ENCODE assay signal across 8 cellular contexts in the genomic region with DNA sequence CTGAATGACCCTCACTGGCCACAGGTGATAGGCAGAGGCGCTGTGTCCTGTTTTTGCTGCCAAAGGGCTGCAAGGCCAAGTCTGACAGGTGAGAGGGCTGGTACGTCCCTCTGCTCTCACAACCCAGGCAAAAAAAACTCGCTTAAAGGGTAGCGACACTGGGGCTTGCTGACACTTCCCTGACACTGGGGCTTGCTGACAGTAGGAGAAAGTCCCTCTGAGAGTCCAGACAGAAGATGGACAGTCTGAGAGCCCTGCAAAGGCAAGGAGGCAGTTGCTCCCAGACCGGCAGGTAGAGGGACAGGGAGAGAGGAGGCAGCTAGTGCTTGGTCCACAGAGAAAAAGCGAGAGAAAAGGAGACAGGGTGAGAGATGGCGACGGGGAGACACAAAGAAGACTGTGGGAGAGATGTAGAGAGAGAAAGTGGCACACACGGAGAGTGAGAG. TPM values are rescaled to one million over a fixed set of nuclear protein-coding genes. Genes with fewer than 3 reads are reported as not detected.
DNase-seq lines count a peak whose midpoint lies in the region; ATAC-seq and TF ChIP-seq lines count a peak whose summit lies in the region.

No MANE protein-coding gene starts in this region.

- no peaks in the 10 kb centered on the region for H3K36me3 ChIP-seq in CD4-positive, CD25-positive, alpha-beta regulatory T cell (ENCODE audit: control insufficient read depth, insufficient read depth, low read length)
- H3K36me3 ChIP-seq in esophagus squamous epithelium (no peaks in the 10 kb centered on the region), neuron (ENCODE audit: insufficient read depth, low read length) (no peaks in the 10 kb centered on the region)

- no peak overlapping the region for H3T11ph ChIP-seq in H9 (ENCODE audit: low read length)

- peaks cover 5% of the 10 kb centered on the region for H3K23me2 ChIP-seq in H9 (ENCODE audit: insufficient read length, low read depth, low read length, poor library complexity, severe bottlenecking)

- peak in 1 of 2 donors; percentile 4 for ATAC-seq in CD4-positive, CD25-positive, alpha-beta regulatory T cell (ENCODE audit: low read depth in 2 of 2)
- no peak for ATAC-seq in HG02588 (IDR thresholded peaks at IDR 0.05; ENCODE audit: unreplicated experiment)

- no peaks in the 10 kb centered on the region for H3K79me1 ChIP-seq in H9 (ENCODE audit: insufficient read depth, low read depth, low read length, poor library complexity, severe bottlenecking)

- no peaks in the 10 kb centered on the region for H3K27me3 ChIP-seq in CD4-positive, CD25-positive, alpha-beta regulatory T cell (ENCODE audit: control insufficient read depth, insufficient read depth, low read length)
- H3K27me3 ChIP-seq in H9 (ENCODE audit: insufficient read depth, low read length) (no peaks in the 10 kb centered on the region; the same call in 1 of the 2 replicates), esophagus squamous epithelium (no peaks in the 10 kb centered on the region), neuron (ENCODE audit: insufficient read depth, low read length) (peaks cover 22% of the 10 kb centered on the region)

- no peak for TF ChIP-seq POLR2A in esophagus squamous epithelium (IDR thresholded peaks at IDR 0.05)

- peak overlapping the region; percentile 81 for H3K27ac ChIP-seq in CD4-positive, CD25-positive, alpha-beta regulatory T cell (ENCODE audit: insufficient read depth, low read length, poor library complexity, severe bottlenecking)
- H3K27ac ChIP-seq in H9 (ENCODE audit: insufficient read length, low read depth, low read length) (no peak overlapping the region), esophagus squamous epithelium (peak overlapping the region; percentile 73 to 90 (median 82))

- H4K8ac ChIP-seq in H9 (replicated peaks; ENCODE audit: insufficient read length, low read depth, low read length) = no peak overlapping the region

- peak overlapping the region; percentile 90 for H3K4me2 ChIP-seq in H9 (ENCODE audit: insufficient read depth, insufficient read length, low read length)

- H2AK5ac ChIP-seq in H9 (ENCODE audit: insufficient read length, low read length) = no peak overlapping the region

- peak overlapping the region; percentile 7 for H3K18ac ChIP-seq in H9 (ENCODE audit: insufficient read length, low read depth, low read length)

- no peak overlapping the region for H4K5ac ChIP-seq in H9 (ENCODE audit: insufficient read length, low read depth, low read length)

- H4K91ac ChIP-seq in H9 (ENCODE audit: insufficient read length, low read depth, low read length) = no peak overlapping the region

- TF ChIP-seq CTCF in H9 (conservative IDR thresholded peaks at IDR 0.05) (no peak), esophagus squamous epithelium (IDR thresholded peaks at IDR 0.05) (no peak)

- H3K4me3 Mint-ChIP-seq in CD4-positive, CD25-positive, alpha-beta regulatory T cell = peak overlapping the region; percentile 98 to 100 (median 98)
- peak overlapping the region; percentile 77 to 90 for H3K4me3 Mint-ChIP-seq in H9
- H3K4me3 Mint-ChIP-seq in activated CD4-positive, alpha-beta T cell treated with anti-CD3 and anti-CD28 coated beads, Interleukin-2, amount 10 ng/mL, durations not matched to agents 7 days and 5 days = peak overlapping the region; percentile 87

- H3K9me3 Mint-ChIP-seq in CD4-positive, CD25-positive, alpha-beta regulatory T cell = peaks cover 0 to 3% (median 0%) of the 10 kb centered on the region in 7 donors
- no peaks in the 10 kb centered on the region; a peak in 1 of 5 replicates for H3K9me3 Mint-ChIP-seq in H9
- H3K9me3 Mint-ChIP-seq in activated CD4-positive, alpha-beta T cell treated with anti-CD3 and anti-CD28 coated beads, Interleukin-2, amount 10 ng/mL, durations not matched to agents 7 days and 5 days = no peaks in the 10 kb centered on the region

- WGBS in H9 (ENCODE audit: extremely low coverage, insufficient read length, low lambda C conversion rate) = no CpG with 5 or more reads among the region's 9 CpGs
- 0 to 3% methylated on average over 5 to 8 of the region's 9 CpGs for WGBS in esophagus squamous epithelium, 2 donors

- H2BK20ac ChIP-seq in H9 (ENCODE audit: low read depth, low read length, poor library complexity, severe bottlenecking) = no peak overlapping the region

- H3K9me3 ChIP-seq in CD4-positive, CD25-positive, alpha-beta regulatory T cell (ENCODE audit: control insufficient read depth in 2 of 2, low read length in 2 of 2) = no peaks in the 10 kb centered on the region
- no peaks in the 10 kb centered on the region for H3K9me3 ChIP-seq in H9 (ENCODE audit: control insufficient read depth, low read depth, low read length)
- H3K9me3 ChIP-seq in esophagus squamous epithelium = no peaks in the 10 kb centered on the region
- H3K9me3 ChIP-seq in neuron (ENCODE audit: low read length) = no peaks in the 10 kb centered on the region

- H2BK15ac ChIP-seq in H9 (ENCODE audit: low read depth, low read length) = no peak overlapping the region

- POLR2A ChIA-PET in activated CD4-positive, alpha-beta T cell treated with anti-CD3 and anti-CD28 coated beads, Interleukin-2, amount 10 ng/mL, durations not matched to agents 7 days and 5 days (lab: Charles Lee) = interaction anchor here (0.8 to 1.0 kb wide), 2 partner anchors 76 to 180 kb away, joined by 3 to 5 read pairs; no protein-coding TSS in a partner anchor

- H3K4me1 ChIP-seq in CD4-positive, CD25-positive, alpha-beta regulatory T cell (ENCODE audit: control insufficient read depth, insufficient read depth, low read length, poor library complexity, severe bottlenecking) = peaks cover 53% of the 10 kb centered on the region
- peaks cover 2% of the 10 kb centered on the region; the same call in 1 of the 2 replicates for H3K4me1 ChIP-seq in H9 (ENCODE audit: insufficient read depth, low read length)
- peaks cover 28 to 83% (median 35%) of the 10 kb centered on the region in 3 donors for H3K4me1 ChIP-seq in esophagus squamous epithelium
- no peaks in the 10 kb centered on the region for H3K4me1 ChIP-seq in neuron (ENCODE audit: insufficient read depth, low read length)

- H4K20me1 ChIP-seq in H9 (ENCODE audit: control insufficient read depth, insufficient read depth, insufficient read length) = no peaks in the 10 kb centered on the region

- H3K56ac ChIP-seq in H9 (ENCODE audit: insufficient read length, low read depth, low read length) = no peak overlapping the region

- H3K4me1 Mint-ChIP-seq in CD4-positive, CD25-positive, alpha-beta regulatory T cell = peaks cover 21 to 49% (median 35%) of the 10 kb centered on the region in 4 donors
- H3K4me1 Mint-ChIP-seq in H9 = peaks cover 18 to 20% of the 10 kb centered on the region in 2 experiments
- peaks cover 46% of the 10 kb centered on the region for H3K4me1 Mint-ChIP-seq in activated CD4-positive, alpha-beta T cell treated with anti-CD3 and anti-CD28 coated beads, Interleukin-2, amount 10 ng/mL, durations not matched to agents 7 days and 5 days

- no peak overlapping the region for H2BK120ac ChIP-seq in H9 (ENCODE audit: low read depth, low read length, poor library complexity, severe bottlenecking)

- CTCF ChIA-PET in activated CD4-positive, alpha-beta T cell treated with anti-CD3 and anti-CD28 coated beads, Interleukin-2, amount 10 ng/mL, durations not matched to agents 7 days and 5 days (lab: Charles Lee) = interaction anchor here (0.7 to 6.7 kb wide), 22 partner anchors 8 to 195 kb away, joined by 3 to 79 read pairs (median 5); no protein-coding TSS in a partner anchor

- DNase-seq in CD4-positive, CD25-positive, alpha-beta regulatory T cell = peak in 2 of 3 donors; percentile 7 to 43
- peak; percentile 31 for DNase-seq in H9
- DNase-seq in activated CD4-positive, alpha-beta T cell treated with anti-CD3 and anti-CD28 coated beads, Interleukin-2, amount 10 ng/mL, durations not matched to agents 7 days and 5 days = peak; percentile 33
- DNase-seq in esophagus squamous epithelium (lab: John Stamatoyannopoulos, UW) = no peak
- no peak for DNase-seq in occipital lobe (lab: John Stamatoyannopoulos, UW)
- no peak for DNase-seq in H4 (ENCODE audit: low spot score)

- no peak overlapping the region for H3K9ac ChIP-seq in H9 (ENCODE audit: extremely low read depth, insufficient read length, low read length)

- no peak overlapping the region for H3K23ac ChIP-seq in H9 (ENCODE audit: insufficient read length, low read depth, low read length)

- H3K27me3 Mint-ChIP-seq in CD4-positive, CD25-positive, alpha-beta regulatory T cell = no peaks in the 10 kb centered on the region
- H3K27me3 Mint-ChIP-seq in H9 (ENCODE audit: low read depth) = peaks cover 15% of the 10 kb centered on the region
- H3K27me3 Mint-ChIP-seq in activated CD4-positive, alpha-beta T cell treated with anti-CD3 and anti-CD28 coated beads, Interleukin-2, amount 10 ng/mL, durations not matched to agents 7 days and 5 days = no peaks in the 10 kb centered on the region

- no peak overlapping the region for H2BK12ac ChIP-seq in H9 (ENCODE audit: insufficient read length, low read depth, low read length)

- H2AFZ ChIP-seq in H9 (ENCODE audit: low read length) (no peak overlapping the region), neuron (ENCODE audit: low read depth, low read length) (peak overlapping the region; percentile 81)

- H3K4me3 ChIP-seq in CD4-positive, CD25-positive, alpha-beta regulatory T cell (ENCODE audit: low read depth, low read length) = peak overlapping the region; percentile 100
- H3K4me3 ChIP-seq in esophagus squamous epithelium (peak overlapping the region; percentile 49 to 94 (median 80)), neuron (ENCODE audit: low read length) (peak overlapping the region; percentile 50)

- peaks cover 8% of the 10 kb centered on the region for H3K36me3 Mint-ChIP-seq in CD4-positive, CD25-positive, alpha-beta regulatory T cell
- H3K36me3 Mint-ChIP-seq in H9 (ENCODE audit: insufficient read depth in 1 of 3, low read depth in 3 of 3) = no peaks in the 10 kb centered on the region
- peaks cover 40% of the 10 kb centered on the region for H3K36me3 Mint-ChIP-seq in activated CD4-positive, alpha-beta T cell treated with anti-CD3 and anti-CD28 coated beads, Interleukin-2, amount 10 ng/mL, durations not matched to agents 7 days and 5 days (ENCODE audit: low read depth)

- no peak overlapping the region for H3K4ac ChIP-seq in H9 (ENCODE audit: low read depth, low read length)

- H3K27ac Mint-ChIP-seq in CD4-positive, CD25-positive, alpha-beta regulatory T cell = peak overlapping the region; percentile 90 to 99 (median 98)
- no peak overlapping the region for H3K27ac Mint-ChIP-seq in H9
- peak overlapping the region; percentile 87 for H3K27ac Mint-ChIP-seq in activated CD4-positive, alpha-beta T cell treated with anti-CD3 and anti-CD28 coated beads, Interleukin-2, amount 10 ng/mL, durations not matched to agents 7 days and 5 days

- no peak overlapping the region for H2BK5ac ChIP-seq in H9 (ENCODE audit: insufficient read length, low read length)

- no peak overlapping the region for H3K14ac ChIP-seq in H9 (ENCODE audit: insufficient read depth, low read length)

- intact Hi-C loops in esophagus squamous epithelium (cut with DNase I) = loop anchor here (5.0 kb wide), 1 partner anchor 191 kb away; no protein-coding TSS in a partner anchor

- H3K79me2 ChIP-seq in H9 (ENCODE audit: insufficient read depth, low read length) = no peaks in the 10 kb centered on the region

RNA-seq across cellular contexts. Expression of gene ARHGEF3, which starts 0.6 kb away (rescaled TPM):
- total RNA-seq in CD4-positive, CD25-positive, alpha-beta regulatory T cell = 101 TPM
- polyA plus RNA-seq in CD4-positive, CD25-positive, alpha-beta regulatory T cell = 100 to 1,000 TPM in 3 of 4 donors, 10 to 100 TPM in 1; 87.8 to 137 (median 105) TPM
- total RNA-seq in H9 (2021) = 4.4 and 5.7 TPM in 2 replicates
- total RNA-seq in activated CD4-positive, alpha-beta T cell treated with anti-CD3 and anti-CD28 coated beads, Interleukin-2, amount 10 ng/mL, durations not matched to agents 7 days and 5 days = 100 to 1,000 TPM; 102 to 109 TPM
- total RNA-seq in esophagus squamous epithelium = 10 to 100 TPM; 20.6 to 26.3 (median 24.7) TPM
- 26.4 TPM for total RNA-seq in occipital lobe
- 3.1 and 3.8 TPM in 2 replicates for total RNA-seq in H4 (2014; rRNA removed; shearing (Covaris generic))

Comparison
In these comparisons a context has a peak if more than half of its experiments do, and no peak if none do; other contexts are left out.
1. DNase-seq: peak in CD4-positive, CD25-positive, alpha-beta regulatory T cell (2 of 3), H9 (single experiment) and activated CD4-positive, alpha-beta T cell treated with anti-CD3 and anti-CD28 coated beads, Interleukin-2, amount 10 ng/mL, durations not matched to agents 7 days and 5 days (single experiment); none in esophagus squamous epithelium (single experiment), occipital lobe (single experiment) and H4 (single experiment).
2. H3K4me3 ChIP-seq: peak in every context shown above with its lines; median percentile 100 in CD4-positive, CD25-positive, alpha-beta regulatory T cell; 80 in esophagus squamous epithelium; 50 in neuron.
3. H3K27ac Mint-ChIP-seq: peak in CD4-positive, CD25-positive, alpha-beta regulatory T cell (3 of 3) and activated CD4-positive, alpha-beta T cell treated with anti-CD3 and anti-CD28 coated beads, Interleukin-2, amount 10 ng/mL, durations not matched to agents 7 days and 5 days (single experiment); none in H9 (0 of 3).
4. Peak in every context shown above with its lines, with median percentiles within 50 percentile points of each other: H3K4me3 Mint-ChIP-seq.